In genomic region chr10:96295475-96295874, GRCh38 we compare ENCODE assay signal across 21 cellular contexts. TPM values are rescaled to one million over a fixed set of nuclear protein-coding genes. Genes with fewer than 3 reads are reported as not detected.
"Had no signal": no experiment of that assay in that cellular context is flagged by ENCODE, and none has a peak within 500 bp of the region (broad histone marks: within the 10 kb centered on the region; RNA-seq: fewer than 3 reads in every experiment).

No MANE protein-coding gene starts in this region.

- DNase-seq: activated CD4-positive, alpha-beta T cell treated with anti-CD3 and anti-CD28 coated beads for 1 hour; activated CD4-positive, alpha-beta T cell treated with anti-CD3 and anti-CD28 coated beads, Interleukin-2, amount 50 U/mL, for 4 hours; activated CD8-positive, alpha-beta memory T cell treated with anti-CD3 and anti-CD28 coated beads, Interleukin-2, amount 10 ng/mL, durations not matched to agents 7 days and 5 days; activated effector memory CD4-positive, alpha-beta T cell treated with anti-CD3 and anti-CD28 coated beads, Interleukin-2, amount 50 U/mL, for 16 hours; activated naive CD8-positive, alpha-beta T cell treated with anti-CD3 and anti-CD28 coated beads for 36 hours; activated T-cell treated with anti-CD3 and anti-CD28 coated beads, Interleukin-2, amount 50 U/mL, for 4 hours; central memory CD4-positive, alpha-beta T cell; colonic mucosa; islet precursor cell; midbrain; sigmoid colon; spleen; stimulated activated naive CD8-positive, alpha-beta T cell treated with anti-CD3 and anti-CD28 coated beads, Interleukin-15, amount 100 ng/mL, for 72 hours; testis; upper lobe of right lung had no signal

- H3K4me3 Mint-ChIP-seq: activated CD8-positive, alpha-beta memory T cell treated with anti-CD3 and anti-CD28 coated beads, Interleukin-2, amount 10 ng/mL, durations not matched to agents 7 days and 5 days; activated naive CD8-positive, alpha-beta T cell treated with anti-CD3 and anti-CD28 coated beads for 36 hours; activated T-cell treated with anti-CD3 and anti-CD28 coated beads, Interleukin-2, amount 50 U/mL, for 4 hours; brain; stimulated activated naive CD8-positive, alpha-beta T cell treated with anti-CD3 and anti-CD28 coated beads, Interleukin-15, amount 100 ng/mL, for 72 hours had no signal

- H3K9me3 Mint-ChIP-seq: activated T-cell treated with anti-CD3 and anti-CD28 coated beads, Interleukin-2, amount 50 U/mL, for 4 hours; brain; stimulated activated naive CD8-positive, alpha-beta T cell treated with anti-CD3 and anti-CD28 coated beads, Interleukin-15, amount 100 ng/mL, for 72 hours had no signal

- H3K27me3 Mint-ChIP-seq: activated naive CD8-positive, alpha-beta T cell treated with anti-CD3 and anti-CD28 coated beads for 36 hours; stimulated activated naive CD8-positive, alpha-beta T cell treated with anti-CD3 and anti-CD28 coated beads, Interleukin-15, amount 100 ng/mL, for 72 hours had no signal

- H3K27ac Mint-ChIP-seq: activated CD8-positive, alpha-beta memory T cell treated with anti-CD3 and anti-CD28 coated beads, Interleukin-2, amount 10 ng/mL, durations not matched to agents 7 days and 5 days; activated naive CD8-positive, alpha-beta T cell treated with anti-CD3 and anti-CD28 coated beads for 36 hours; stimulated activated naive CD8-positive, alpha-beta T cell treated with anti-CD3 and anti-CD28 coated beads, Interleukin-15, amount 100 ng/mL, for 72 hours had no signal

- H3K36me3 Mint-ChIP-seq: activated CD8-positive, alpha-beta memory T cell treated with anti-CD3 and anti-CD28 coated beads, Interleukin-2, amount 10 ng/mL, durations not matched to agents 7 days and 5 days; brain had no signal

- H3K4me3 ChIP-seq: colonic mucosa, hepatocyte, sigmoid colon, spleen, testis, upper lobe of right lung had no signal

RNA-seq across cellular contexts. Expression of gene DNTT, which starts 8.8 kb away (rescaled TPM):
- total RNA-seq: activated CD8-positive, alpha-beta memory T cell treated with anti-CD3 and anti-CD28 coated beads, Interleukin-2, amount 10 ng/mL, durations not matched to agents 7 days and 5 days; activated naive CD8-positive, alpha-beta T cell treated with anti-CD3 and anti-CD28 coated beads for 36 hours; activated T-cell treated with anti-CD3 and anti-CD28 coated beads, Interleukin-2, amount 50 U/mL, for 4 hours; colonic mucosa; hepatocyte; left lobe of liver; lung microvascular endothelial cell; myocyte; sigmoid colon; upper lobe of right lung had no signal
- polyA plus RNA-seq: esophagus, sigmoid colon had no signal

RNA-seq across cellular contexts. Expression of gene BLNK, which starts 24.1 kb away (rescaled TPM):
- total RNA-seq: activated CD8-positive, alpha-beta memory T cell treated with anti-CD3 and anti-CD28 coated beads, Interleukin-2, amount 10 ng/mL, durations not matched to agents 7 days and 5 days; lung microvascular endothelial cell had no signal
